ENCODE assay signal across 8 cellular contexts in the genomic region with DNA sequence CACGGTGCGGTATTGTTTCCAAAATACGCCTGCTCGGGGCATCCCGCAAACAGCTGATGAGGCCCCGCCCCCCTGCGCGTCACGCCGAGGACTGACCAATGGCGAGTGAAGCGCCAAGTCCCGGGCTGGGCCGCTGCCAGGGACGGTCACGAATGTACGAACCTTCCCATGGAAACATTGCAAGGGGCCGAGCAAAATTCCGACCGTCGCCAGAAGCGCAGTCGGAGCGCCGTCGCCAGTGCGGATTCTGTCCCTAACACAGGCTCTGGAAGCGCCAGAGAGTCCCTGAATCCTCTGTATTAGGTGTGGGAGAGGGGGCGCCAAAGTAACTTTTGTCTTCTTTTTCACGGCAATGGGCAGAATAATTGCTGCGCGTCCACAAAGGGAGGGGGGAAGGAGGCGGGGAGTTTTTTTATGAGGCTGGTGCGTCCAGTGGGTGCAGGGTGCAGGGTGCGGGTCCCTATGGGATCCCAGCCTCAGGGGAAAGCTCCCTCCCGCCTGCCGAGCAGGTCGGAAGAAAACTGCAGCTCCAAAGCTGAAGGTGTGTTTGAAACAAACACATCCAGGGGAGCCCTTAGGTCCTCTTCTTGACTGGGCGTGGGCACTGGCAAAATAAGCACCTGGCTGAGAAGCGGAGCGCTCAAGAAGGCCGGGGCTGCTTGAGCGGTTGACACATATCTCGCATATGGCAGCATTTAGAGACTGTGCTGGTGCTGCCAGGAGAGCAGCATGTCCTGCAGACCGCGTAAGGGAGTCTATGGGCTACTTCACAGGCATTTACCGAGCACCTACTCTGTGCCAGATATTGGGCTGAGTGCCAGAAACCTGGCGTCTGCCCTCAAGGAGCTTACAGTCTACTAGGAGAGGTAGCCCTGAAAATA. TPM values are rescaled to one million over a fixed set of nuclear protein-coding genes. Genes with fewer than 3 reads are reported as not detected.
DNase-seq lines count a peak whose midpoint lies in the region; ATAC-seq and TF ChIP-seq lines count a peak whose summit lies in the region.

A gene with protein sequence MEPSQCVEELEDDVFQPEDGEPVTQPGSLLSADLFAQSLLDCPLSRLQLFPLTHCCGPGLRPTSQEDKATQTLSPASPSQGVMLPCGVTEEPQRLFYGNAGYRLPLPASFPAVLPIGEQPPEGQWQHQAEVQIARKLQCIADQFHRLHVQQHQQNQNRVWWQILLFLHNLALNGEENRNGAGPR (minus strand): TSS at position 25 of the 881 bp plus-strand sequence. CDS start 2,793 bp downstream, outside the sequence.

- ATAC-seq in GM21515 (IDR thresholded peaks at IDR 0.05; ENCODE audit: unreplicated experiment) (peak; percentile 62), mucosa of descending colon (peak; percentile 84)

- no peaks in the 10 kb centered on the region for H4K20me1 ChIP-seq in OCI-LY1 (ENCODE audit: insufficient read depth, low read length)

- H3K9me3 ChIP-seq in OCI-LY1 (ENCODE audit: low read length) (no peaks in the 10 kb centered on the region), mucosa of descending colon (no peaks in the 10 kb centered on the region)

- peak within 1 kb of the TSS; percentile 76 for H3K4me3 ChIP-seq in OCI-LY1 (ENCODE audit: low read depth, low read length, poor library complexity, severe bottlenecking)
- H3K4me3 ChIP-seq in mucosa of descending colon, result peak within 1 kb of the TSS; percentile 61

- peak within 1 kb of the TSS; percentile 73 for H2AFZ ChIP-seq in OCI-LY1 (ENCODE audit: low read length)

- H3F3A ChIP-seq in OCI-LY1 (ENCODE audit: insufficient read depth, low read length), result no peaks in the 10 kb centered on the region; the same call in 1 of the 2 replicates

- intact Hi-C loops in mucosa of descending colon (cut with DNase I, micrococcal nuclease), result loop anchor here in 1 of 2 donors (10.0 kb wide), 1 partner anchor 64 kb away; no protein-coding TSS in a partner anchor

- DNase-seq in D341Med (ENCODE audit: low spot score), result peak; percentile 96
- peak; percentile 89 for DNase-seq in HuH-7 (ENCODE audit: low spot score)
- DNase-seq in activated CD8-positive, alpha-beta memory T cell treated with anti-CD3 and anti-CD28 coated beads, Interleukin-2, amount 50 U/mL, for 48 hours, result peak; percentile 98
- DNase-seq in epithelial cell of prostate (ENCODE audit: low read depth, low spot score), result peak; percentile 90
- DNase-seq in mucosa of descending colon, result peak; percentile 100
- peak; percentile 95 to 98 for DNase-seq in stimulated activated CD8-positive, alpha-beta memory T cell treated with anti-CD3 and anti-CD28 coated beads, Interleukin-4, amount 100 ng/mL, for 1 hour (ENCODE audit: low read depth in 2 of 2, low spot score in 1 of 2)

- peak within 1 kb of the TSS; percentile 84 for H3K9ac ChIP-seq in OCI-LY1 (ENCODE audit: low read length)

- no peaks in the 10 kb centered on the region for H3K27me3 ChIP-seq in OCI-LY1 (ENCODE audit: insufficient read depth, low read length)

- H3K4me2 ChIP-seq in OCI-LY1 (ENCODE audit: low read length), result peak within 1 kb of the TSS; percentile 82

- no peaks in the 10 kb centered on the region for H3K79me2 ChIP-seq in OCI-LY1 (ENCODE audit: insufficient read depth, low read length)

- H3K27ac ChIP-seq in OCI-LY1 (ENCODE audit: low read depth, low read length, poor library complexity, severe bottlenecking), result peak within 1 kb of the TSS; percentile 98
- no peak within 1 kb of the TSS for H3K27ac ChIP-seq in epithelial cell of prostate

- H3K4me1 ChIP-seq in OCI-LY1 (ENCODE audit: insufficient read depth, low read length, severe bottlenecking), result peaks cover 50% of the 10 kb centered on the region
- peaks cover 38% of the 10 kb centered on the region for H3K4me1 ChIP-seq in mucosa of descending colon (ENCODE audit: low read depth)

- TF ChIP-seq CTCF in OCI-LY1 (IDR thresholded peaks at IDR 0.05; ENCODE audit: low read length) (peak; percentile 28; the same call in 1 of the 2 replicates), mucosa of descending colon (IDR thresholded peaks at IDR 0.05) (no peak)

- H3K36me3 ChIP-seq in OCI-LY1 (ENCODE audit: insufficient read depth, low read length) (peaks cover 9% of the 10 kb centered on the region; the same call in 1 of the 2 replicates), mucosa of descending colon (ENCODE audit: low read depth) (no peaks in the 10 kb centered on the region)

- H3K9me2 ChIP-seq in OCI-LY1 (ENCODE audit: low read depth, low read length), result no peaks in the 10 kb centered on the region

RNA-seq across cellular contexts. Expression of the gene that starts here (rescaled TPM):
- total RNA-seq in mucosa of descending colon, result 10 to 100 TPM; 12.6 to 32.1 (median 28.7) TPM
